In genomic region chr1:29736582-29737188, GRCh38 we compare ENCODE assay signal across 8 cellular contexts.
A peak's percentile ranks its signal among the peaks of the same experiment; 100 is the strongest.
DNase-seq lines count a peak whose midpoint lies in the region; ATAC-seq and TF ChIP-seq lines count a peak whose summit lies in the region.
"Had no signal": no experiment of that assay in that cellular context is flagged by ENCODE, and none has a peak within 500 bp of the region (broad histone marks: within the 10 kb centered on the region; RNA-seq: fewer than 3 reads in every experiment).

No MANE protein-coding gene starts in this region.

- no peak overlapping the region for H3K27ac ChIP-seq in neural progenitor cell
- H3K27ac ChIP-seq: KMS-11 had no signal

- ATAC-seq in GM19324 (IDR thresholded peaks at IDR 0.05; ENCODE audit: low FRiP score, unreplicated experiment): no peak
- no peak for ATAC-seq in GM21381 (IDR thresholded peaks at IDR 0.05; ENCODE audit: unreplicated experiment)

- no peak for TF ChIP-seq CTCF in NB4 (IDR thresholded peaks at IDR 0.05; ENCODE audit: low read depth, low read length)
- TF ChIP-seq CTCF in cardiac fibroblast (IDR thresholded peaks at IDR 0.05; ENCODE audit: low read depth, low read length): no peak
- TF ChIP-seq CTCF in neural progenitor cell (IDR thresholded peaks at IDR 0.05): no peak
- no peak for TF ChIP-seq CTCF in BE2C (IDR thresholded peaks at IDR 0.05; ENCODE audit: low read depth, low read length)

- H3K9me3 ChIP-seq in neural progenitor cell (ENCODE audit: low read depth) (no peaks in the 10 kb centered on the region), BE2C (no peaks in the 10 kb centered on the region)

- DNase-seq in H4 (ENCODE audit: low spot score): peak; percentile 24
- DNase-seq in NB4 (ENCODE audit: low read depth): peak; percentile 67
- DNase-seq in cardiac fibroblast (ENCODE audit: low read depth in 2 of 2): peak; percentile 61 to 67
- DNase-seq in neural progenitor cell (ENCODE audit: low spot score): peak; percentile 93
- DNase-seq in BE2C: no peak

- H3K4me1 Mint-ChIP-seq in neural progenitor cell: no peaks in the 10 kb centered on the region

- H3K4me3 ChIP-seq in NB4 (ENCODE audit: low read depth, low read length) (no peak overlapping the region), cardiac fibroblast (replicated peaks in 1 of 2; ENCODE audit: low read depth in 2 of 2, low read length in 2 of 2) (no peak overlapping the region), neural progenitor cell (no peak overlapping the region), BE2C (ENCODE audit: low read depth, low read length) (no peak overlapping the region)

- H3K9ac ChIP-seq in neural progenitor cell: no peak overlapping the region
- H3K9ac ChIP-seq: KMS-11 had no signal

- no peaks in the 10 kb centered on the region for H3K36me3 Mint-ChIP-seq in neural progenitor cell

- H4K20me1 ChIP-seq in neural progenitor cell (ENCODE audit: low read depth): no peaks in the 10 kb centered on the region

- H3F3A ChIP-seq in neural progenitor cell (ENCODE audit: low read depth): no peaks in the 10 kb centered on the region

- peaks cover 9% of the 10 kb centered on the region for H3K27me3 Mint-ChIP-seq in neural progenitor cell (ENCODE audit: insufficient read depth, low read depth)

- H3K36me3 ChIP-seq in neural progenitor cell (no peaks in the 10 kb centered on the region), BE2C (no peaks in the 10 kb centered on the region)

- no peak overlapping the region for H3K27ac Mint-ChIP-seq in neural progenitor cell

- H3K4me2 ChIP-seq in neural progenitor cell: no peak overlapping the region
- H3K4me2 ChIP-seq: KMS-11 had no signal

- H2AFZ ChIP-seq in neural progenitor cell (replicated peaks): no peak overlapping the region

- H3K9me3 Mint-ChIP-seq in neural progenitor cell: no peaks in the 10 kb centered on the region

- no peak for TF ChIP-seq POLR2A in NB4 (IDR thresholded peaks at IDR 0.05; ENCODE audit: extremely low read depth, insufficient read length)

- H3K4me1 ChIP-seq in neural progenitor cell (no peaks in the 10 kb centered on the region), BE2C (no peaks in the 10 kb centered on the region)

- H3K27me3 ChIP-seq in neural progenitor cell (no peaks in the 10 kb centered on the region), BE2C (no peaks in the 10 kb centered on the region)

- no peak overlapping the region for H3K4me3 Mint-ChIP-seq in neural progenitor cell

- no peaks in the 10 kb centered on the region for H3K79me2 ChIP-seq in neural progenitor cell (ENCODE audit: low read depth)
